Comparison of ENCODE assay signal across 8 cellular contexts in genomic region chr10:73920084-73920483, GRCh38. TPM values are rescaled to one million over a fixed set of nuclear protein-coding genes. Genes with fewer than 3 reads are reported as not detected.
DNase-seq lines count a peak whose midpoint lies in the region; ATAC-seq, FAIRE-seq and TF ChIP-seq lines count a peak whose summit lies in the region.

No MANE protein-coding gene starts in this region.

- no peaks in the 10 kb centered on the region for H3K79me2 ChIP-seq in K562 (ENCODE audit: control insufficient read depth, insufficient read depth, low read length)

- H4K20me1 ChIP-seq in K562 (replicated peaks; ENCODE audit: control insufficient read depth, insufficient read depth, low read length): no peaks in the 10 kb centered on the region

- H3K9me1 ChIP-seq in K562 (ENCODE audit: control insufficient read depth, insufficient read depth, low read length): no peaks in the 10 kb centered on the region

- H3K4me2 ChIP-seq in K562 (ENCODE audit: insufficient read depth, low read length): no peak overlapping the region; the same call in 1 of the 2 replicates

- no peak for TF ChIP-seq RAD21 in K562 (CRISPR knock-in tag; conservative IDR thresholded peaks at IDR 0.05 in 1 of 2, IDR thresholded peaks at IDR 0.05 in 1 of 2)

- peaks cover 20% of the 10 kb centered on the region for H3K4me1 Mint-ChIP-seq in memory B cell

- no peak overlapping the region for H3K4me3 ChIP-seq in K562

- H3K27ac Mint-ChIP-seq in memory B cell: peak overlapping the region; percentile 65

- 44% methylated on average over 4 of the region's 4 CpGs for WGBS in K562 (ENCODE audit: insufficient coverage, low coverage, missing lambda C conversion rate)

- peaks cover 13% of the 10 kb centered on the region in 2 experiments for H3K4me1 ChIP-seq in K562 (replicated peaks in 1 of 2; ENCODE audit: control insufficient read depth in 2 of 2, insufficient read depth in 2 of 2, low read length in 2 of 2)

- no peak for TF ChIP-seq CTCF in K562 (IDR thresholded peaks at IDR 0.05 in 2 of 3, conservative IDR thresholded peaks at IDR 0.05 in 1 of 3; ENCODE audit: insufficient read depth in 2 of 3, low read depth in 1 of 3, low read length in 3 of 3)

- H2AFZ ChIP-seq in K562 (ENCODE audit: low read depth, low read length): peak overlapping the region; percentile 88

- DNase-seq in Ammon's horn (ENCODE audit: low spot score) (peak; percentile 50), K562 (ENCODE audit: extremely low read depth in 1 of 4, low spot score in 3 of 4) (peak in 2 of 4 experiments; percentile 38), memory B cell (ENCODE audit: low spot score in 2 of 2) (peak in 1 of 2 donors; percentile 31), amniotic stem cell (lab: John Stamatoyannopoulos, UW) (no peak), frontal cortex (ENCODE audit: low spot score in 2 of 2) (no peak), NCI-H774 (lab: John Stamatoyannopoulos, UW) (no peak), dermis blood vessel endothelial cell (no peak)

- no peaks in the 10 kb centered on the region; the same call in 1 of the 2 replicates for H3K9me3 ChIP-seq in K562 (replicated peaks; ENCODE audit: control insufficient read depth, insufficient read depth, low read depth, low read length)

- no peaks in the 10 kb centered on the region for H3K27me3 Mint-ChIP-seq in memory B cell

- no peak for TF ChIP-seq EP300 in K562 (IDR thresholded peaks at IDR 0.05; ENCODE audit: low read length)

- peak overlapping the region in 1 of 2 experiments; percentile 74; a peak in 1 of 4 replicates for H3K9ac ChIP-seq in K562 (ENCODE audit: insufficient read depth in 1 of 2, low read depth in 2 of 2, low read length in 2 of 2)

- H3K27ac ChIP-seq in K562 (ENCODE audit: extremely low read depth, low read depth, low read length): peak overlapping the region; percentile 48; the same call in 1 of the 3 replicates

- BruUV-seq in K562 (replicated peaks; lab: Mats Ljungman, UMichigan): no TSS peak

- H3K36me3 ChIP-seq in K562 (ENCODE audit: control insufficient read depth, insufficient read depth, low read length): peaks cover 15% of the 10 kb centered on the region; the same call in 1 of the 3 replicates

- ATAC-seq in HG03571 (IDR thresholded peaks at IDR 0.05; ENCODE audit: unreplicated experiment) (peak; percentile 50), K562 (peak; percentile 75), memory B cell (ENCODE audit: low read depth) (peak; percentile 96)

- no peak overlapping the region for H3K4me3 Mint-ChIP-seq in memory B cell

- H3K27me3 ChIP-seq in K562 (ENCODE audit: control insufficient read depth in 2 of 2, insufficient read depth in 2 of 2, low read length in 2 of 2): no peaks in the 10 kb centered on the region

- in situ Hi-C loops in K562 (cut with MboI): no loop called here

- TF ChIP-seq POLR2A in K562 (conservative IDR thresholded peaks at IDR 0.05): no peak

- no peaks in the 10 kb centered on the region for H3K36me3 Mint-ChIP-seq in memory B cell

- intact Hi-C loops in K562 (cut with micrococcal nuclease): no loop called here

- no peaks in the 10 kb centered on the region for H3K9me3 Mint-ChIP-seq in memory B cell

- POLR2A ChIA-PET in K562 (lab: Yijun Ruan, JAX): interaction anchor here (0.6 to 1.3 kb wide), 5 partner anchors 9 to 79 kb away, joined by 3 to 5 read pairs (median 3); partner anchors contain the start of gene PLAU

- FAIRE-seq in K562 (lab: Jason Lieb, UNC) (no peak), frontal cortex (lab: Jason Lieb, UNC) (no peak)

- CTCF ChIA-PET in K562 (lab: Yijun Ruan, JAX; ENCODE audit: low intra/inter-chr PET ratio): no interaction called here

TF ChIP-seq in K562, 482 proteins besides CTCF, POLR2A, EP300 and RAD21 (continues in another document):
- TF ChIP-seq ZNF696 (CRISPR knock-in tag; conservative IDR thresholded peaks at IDR 0.05): no peak

RNA-seq across cellular contexts. Expression of gene PLAU, which starts 9.2 kb away (rescaled TPM):
- 2.8 and 5.6 TPM in 2 replicates for total RNA-seq in K562 (2011; cell fraction: chromatin; rRNA removed; ENCODE audit: low replicate concordance)
- total RNA-seq in K562 (2011; cell fraction: nucleolus; rRNA removed): 4.2 and 6.7 TPM in 2 replicates
- 4.4 and 4.9 TPM in 2 replicates for total RNA-seq in K562 (2011; cell fraction: nucleoplasm; rRNA removed)
- total RNA-seq in K562 (2014; rRNA removed) (2.1 and 2.9 TPM in 2 replicates), K562 (2014; rRNA removed; fragmentation: Illumina TruSeq; extraction: Trizol) (3.2 and 3.3 TPM in 2 replicates), K562 (2015; rRNA removed; fragmentation: Illumina TruSeq; extraction: Trizol) (16.9 and 17.5 TPM in 2 replicates), K562 (2021) (4.1 and 4.4 TPM in 2 replicates), frontal cortex (0.82 TPM), dermis blood vessel endothelial cell (13.4 and 13.8 TPM in 2 replicates)
- polyA plus RNA-seq in K562 (2011; rRNA removed) (3.4 and 5.8 TPM in 2 replicates), K562 (2014; fragmentation: Illumina TruSeq; extraction: Trizol) (4.6 and 4.9 TPM in 2 replicates), K562 (2014; fragmentation: Nextera tagmentation; extraction: Ambion mirVana) (1 to 10 TPM; 2.3 to 2.5 TPM), K562 (2014; rRNA removed) (2.6 and 4.2 TPM in 2 replicates)
- polyA plus RNA-seq in K562 (2011; cell fraction: cytosol; rRNA removed): 3.7 and 8.0 TPM in 2 replicates
- 11.6 and 17.7 TPM in 2 replicates for polyA plus RNA-seq in K562 (2011; cell fraction: nucleus; rRNA removed)
- 11.2 and 47.9 TPM in 2 replicates for polyA plus RNA-seq in K562 (2012)
- 2.6 and 3.6 TPM in 2 replicates for polyA minus RNA-seq in K562 (2011; rRNA and poly(A)+ RNA removed)
- 1.6 and 4.6 TPM in 2 replicates for polyA minus RNA-seq in K562 (2011; cell fraction: cytosol; rRNA and poly(A)+ RNA removed)
- polyA minus RNA-seq in K562 (2011; cell fraction: nucleus; rRNA and poly(A)+ RNA removed): 1.6 and 3.4 TPM in 2 replicates

RNA-seq across cellular contexts. Expression of gene CAMK2G, which starts 45.7 kb away (rescaled TPM):
- 79.9 and 93.7 TPM in 2 replicates for total RNA-seq in K562 (2011; cell fraction: chromatin; rRNA removed; ENCODE audit: low replicate concordance)
- 44.9 and 53.3 TPM in 2 replicates for total RNA-seq in K562 (2011; cell fraction: nucleolus; rRNA removed)
- 65.0 and 92.5 TPM in 2 replicates for total RNA-seq in K562 (2011; cell fraction: nucleoplasm; rRNA removed)
- 23.4 and 26.7 TPM in 2 replicates for total RNA-seq in K562 (2014; rRNA removed)
- total RNA-seq in K562 (2014; rRNA removed; fragmentation: Illumina TruSeq; extraction: Trizol): 22.3 and 25.1 TPM in 2 replicates
- total RNA-seq in K562 (2015; rRNA removed; fragmentation: Illumina TruSeq; extraction: Trizol): 32.2 and 33.2 TPM in 2 replicates
- 29.5 and 32.6 TPM in 2 replicates for total RNA-seq in K562 (2021)
- polyA plus RNA-seq in K562 (2011; rRNA removed): 37.5 and 41.6 TPM in 2 replicates
- polyA plus RNA-seq in K562 (2011; cell fraction: cytosol; rRNA removed): 33.0 and 39.7 TPM in 2 replicates
- 69.4 and 73.5 TPM in 2 replicates for polyA plus RNA-seq in K562 (2011; cell fraction: nucleus; rRNA removed)
- 27.5 and 30.5 TPM in 2 replicates for polyA plus RNA-seq in K562 (2012)
- 35.5 and 37.9 TPM in 2 replicates for polyA plus RNA-seq in K562 (2014; fragmentation: Illumina TruSeq; extraction: Trizol)
- polyA plus RNA-seq in K562 (2014; fragmentation: Nextera tagmentation; extraction: Ambion mirVana): 10 to 100 TPM in 1 of 2 experiments, 1 to 10 TPM in 1; 9.0 to 10.4 TPM
- 36.2 and 37.2 TPM in 2 replicates for polyA plus RNA-seq in K562 (2014; rRNA removed)
- polyA minus RNA-seq in K562 (2011; rRNA and poly(A)+ RNA removed): 31.1 and 31.9 TPM in 2 replicates
- polyA minus RNA-seq in K562 (2011; cell fraction: cytosol; rRNA and poly(A)+ RNA removed): 18.9 and 20.7 TPM in 2 replicates
- 25.0 and 38.0 TPM in 2 replicates for polyA minus RNA-seq in K562 (2011; cell fraction: nucleus; rRNA and poly(A)+ RNA removed)
- 50.1 TPM for total RNA-seq in frontal cortex
- total RNA-seq in dermis blood vessel endothelial cell: 27.9 and 35.1 TPM in 2 replicates
